Comparison of ENCODE assay signal across 19 cellular contexts in the genomic region with DNA sequence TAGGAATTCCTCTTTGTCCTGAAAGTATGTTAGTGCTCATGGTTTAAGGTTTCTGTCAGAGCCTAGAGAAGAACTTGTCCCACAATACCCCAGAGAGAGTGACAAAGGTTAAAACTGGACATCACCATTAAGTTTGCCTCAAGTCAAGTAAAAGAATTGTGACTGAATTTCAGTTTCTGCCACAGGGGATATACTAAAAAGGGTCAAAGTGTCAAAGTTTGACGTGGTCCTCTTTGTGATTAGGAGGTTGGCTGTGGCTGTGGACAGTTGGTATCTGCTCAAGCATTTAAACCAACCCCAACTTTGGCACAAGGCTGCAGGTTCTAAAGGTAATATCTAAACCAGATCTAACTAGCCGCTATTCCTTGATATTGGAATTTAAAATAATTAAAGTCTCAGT.
"Had no signal": no experiment of that assay in that cellular context is flagged by ENCODE, and none has a peak within 500 bp of the region (broad histone marks: within the 10 kb centered on the region; RNA-seq: fewer than 3 reads in every experiment).

No MANE protein-coding gene starts in this region.

- H3K4me1 Mint-ChIP-seq: activated B cell treated with CpG ODN at 0.5 μM for 24 hours; activated naive CD8-positive, alpha-beta T cell treated with anti-CD3 and anti-CD28 coated beads, Interleukin-2, amount 10 ng/mL, durations not matched to agents 7 days and 5 days; activated T-helper 17 cell treated with anti-CD3 and anti-CD28 coated beads, Interleukin-2, amount 50 U/mL, for 72 hours; immature natural killer cell; memory B cell; naive B cell; stimulated activated memory B cell treated with anti-CD40 and anti-IgM and Interleukin-4, amounts not matched to agents 10 μg/mL and 1 μg/mL and 100 μg/mL, for 72 hours had no signal

- H3K4me1 ChIP-seq: spleen had no signal

- H3K36me3 ChIP-seq: spleen had no signal

- H3K36me3 Mint-ChIP-seq: activated naive CD8-positive, alpha-beta T cell treated with anti-CD3 and anti-CD28 coated beads, Interleukin-2, amount 10 ng/mL, durations not matched to agents 7 days and 5 days; immature natural killer cell; memory B cell; stimulated activated memory B cell treated with anti-CD40 and anti-IgM and Interleukin-4, amounts not matched to agents 10 μg/mL and 1 μg/mL and 100 μg/mL, for 72 hours had no signal

- H3K27ac Mint-ChIP-seq: activated B cell treated with CpG ODN at 0.5 μM for 24 hours; activated CD8-positive, alpha-beta T cell treated with anti-CD3 and anti-CD28 coated beads for 36 hours; activated naive CD8-positive, alpha-beta T cell treated with anti-CD3 and anti-CD28 coated beads, Interleukin-2, amount 10 ng/mL, durations not matched to agents 7 days and 5 days; activated T-helper 17 cell treated with anti-CD3 and anti-CD28 coated beads, Interleukin-2, amount 50 U/mL, for 72 hours; immature natural killer cell; memory B cell; naive B cell; stimulated activated memory B cell treated with anti-CD40 and anti-IgM and Interleukin-4, amounts not matched to agents 10 μg/mL and 1 μg/mL and 100 μg/mL, for 72 hours had no signal

- H3K27ac ChIP-seq: dorsolateral prefrontal cortex, spleen had no signal

- H3K4me3 ChIP-seq: dorsolateral prefrontal cortex, mucosa of descending colon, spleen had no signal

- H3K4me3 Mint-ChIP-seq: activated B cell treated with CpG ODN at 0.5 μM for 24 hours; activated CD8-positive, alpha-beta T cell treated with anti-CD3 and anti-CD28 coated beads for 36 hours; activated naive CD8-positive, alpha-beta T cell treated with anti-CD3 and anti-CD28 coated beads, Interleukin-2, amount 10 ng/mL, durations not matched to agents 7 days and 5 days; activated T-helper 17 cell treated with anti-CD3 and anti-CD28 coated beads, Interleukin-2, amount 50 U/mL, for 72 hours; immature natural killer cell; memory B cell; naive B cell; neural crest cell; stimulated activated memory B cell treated with anti-CD40 and anti-IgM and Interleukin-4, amounts not matched to agents 10 μg/mL and 1 μg/mL and 100 μg/mL, for 72 hours had no signal

- H3K9me3 Mint-ChIP-seq: activated B cell treated with CpG ODN at 0.5 μM for 24 hours; activated CD8-positive, alpha-beta T cell treated with anti-CD3 and anti-CD28 coated beads for 36 hours; activated naive CD8-positive, alpha-beta T cell treated with anti-CD3 and anti-CD28 coated beads, Interleukin-2, amount 10 ng/mL, durations not matched to agents 7 days and 5 days; activated T-helper 17 cell treated with anti-CD3 and anti-CD28 coated beads, Interleukin-2, amount 50 U/mL, for 72 hours; neural crest cell; stimulated activated memory B cell treated with anti-CD40 and anti-IgM and Interleukin-4, amounts not matched to agents 10 μg/mL and 1 μg/mL and 100 μg/mL, for 72 hours had no signal

- H3K9me3 ChIP-seq: mucosa of descending colon, spleen had no signal

- H3K27me3 ChIP-seq: dorsolateral prefrontal cortex, spleen had no signal

- ATAC-seq: activated CD8-positive, alpha-beta T cell treated with anti-CD3 and anti-CD28 coated beads for 36 hours; activated T-helper 17 cell treated with anti-CD3 and anti-CD28 coated beads, Interleukin-2, amount 50 U/mL, for 72 hours; left ventricle myocardium superior; mucosa of descending colon; stimulated activated memory B cell treated with anti-CD40 and anti-IgM and Interleukin-4, amounts not matched to agents 10 μg/mL and 1 μg/mL and 100 μg/mL, for 72 hours had no signal

- DNase-seq: activated B cell treated with CpG ODN at 0.5 μM for 24 hours; activated CD4-positive, alpha-beta T cell treated with anti-CD3 and anti-CD28 coated beads for 48 hours; activated CD8-positive, alpha-beta T cell treated with anti-CD3 and anti-CD28 coated beads for 36 hours; activated naive CD4-positive, alpha-beta T cell treated with Interleukin-2 at 50 U/mL for 16 hours; activated naive CD8-positive, alpha-beta T cell treated with anti-CD3 and anti-CD28 coated beads, Interleukin-2, amount 10 ng/mL, durations not matched to agents 7 days and 5 days; activated T-cell treated with anti-CD3 and anti-CD28 coated beads, Interleukin-2, amount 50 U/mL, for 1 hour; amygdala; dorsolateral prefrontal cortex; immature natural killer cell; left ventricle myocardium superior; mucosa of descending colon; naive B cell; retina; spleen; stimulated activated CD4-positive, alpha-beta T cell treated with anti-CD3 and anti-CD28 coated beads, Interleukin-4, amount 100 ng/mL, for 4 hours had no signal
